8 cellular contexts compared by ENCODE assay signal in the genomic region with DNA sequence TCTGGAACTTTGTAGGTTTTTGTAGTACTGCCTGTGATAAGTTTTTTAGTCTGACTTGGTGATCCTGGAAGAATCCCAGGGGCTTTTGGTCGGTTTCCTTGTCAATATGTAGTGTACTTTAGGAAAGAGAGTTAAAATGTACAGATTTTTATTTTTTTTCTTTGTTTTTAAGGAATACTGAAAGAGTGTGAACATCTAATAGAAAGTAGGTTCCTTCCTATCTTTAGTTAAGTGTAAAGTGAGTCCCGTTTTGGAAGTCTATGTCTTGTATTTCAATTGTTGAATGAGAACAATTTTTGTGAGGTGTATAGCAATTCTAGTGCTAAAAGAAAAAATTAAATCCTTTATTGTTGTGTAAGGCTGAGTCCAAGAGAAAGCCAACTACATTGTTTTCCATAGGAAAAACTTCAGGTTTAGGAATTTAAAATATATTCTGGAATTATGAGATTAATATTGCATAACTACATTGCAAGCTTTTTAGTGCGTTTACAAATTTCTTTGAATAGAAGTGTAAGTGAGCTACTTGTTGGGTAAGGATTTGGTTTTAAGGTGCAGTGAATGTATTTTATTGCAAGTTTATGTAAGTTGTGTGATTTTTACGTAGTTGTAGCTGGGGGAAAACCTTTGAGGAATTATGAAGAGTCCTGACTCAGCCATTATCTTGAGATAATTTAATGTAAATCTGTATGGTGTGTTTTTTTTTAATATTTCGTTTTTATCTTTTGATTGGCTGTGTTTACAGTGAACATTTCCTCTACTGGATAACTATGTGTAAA. TPM values are rescaled to one million over a fixed set of nuclear protein-coding genes. Genes with fewer than 3 reads are reported as not detected.
DNase-seq lines count a peak whose midpoint lies in the region; ATAC-seq, FAIRE-seq and TF ChIP-seq lines count a peak whose summit lies in the region.

No MANE protein-coding gene starts in this region.

- peaks cover 15% of the 10 kb centered on the region for H3K36me3 ChIP-seq in DOHH2 (ENCODE audit: control insufficient read depth, low read length)
- H3K36me3 ChIP-seq in pancreas: no peaks in the 10 kb centered on the region

- no peak for TF ChIP-seq CTCF in DOHH2 (IDR thresholded peaks at IDR 0.05; ENCODE audit: low read depth, low read length, poor library complexity, severe bottlenecking)
- no peak for TF ChIP-seq CTCF in pancreas (IDR thresholded peaks at IDR 0.05)
- TF ChIP-seq CTCF in GM13976 (IDR thresholded peaks at IDR 0.05; ENCODE audit: borderline replicate concordance, control extremely low read depth, extremely low read depth, insufficient read depth, missing control alignments): no peak

- no peak for ATAC-seq in pancreas

- no peaks in the 10 kb centered on the region for H3F3A ChIP-seq in DOHH2 (ENCODE audit: control insufficient read depth, insufficient read depth)

- H3K4me1 ChIP-seq in DOHH2 (ENCODE audit: control insufficient read depth, low read length) (peaks cover 55% of the 10 kb centered on the region), pancreas (peaks cover 15 to 48% (median 44%) of the 10 kb centered on the region in 3 donors)

- H3K79me2 ChIP-seq in DOHH2 (ENCODE audit: control insufficient read depth, low read length): peaks cover 66% of the 10 kb centered on the region

- 2 to 3% methylated on average over 5 of the region's 5 CpGs for WGBS in pancreas, 2 donors

- H4K20me1 ChIP-seq in DOHH2 (ENCODE audit: control insufficient read depth, insufficient read depth, low read depth, low read length): peaks cover 48% of the 10 kb centered on the region

- peaks cover 5% of the 10 kb centered on the region for H3K9me3 ChIP-seq in DOHH2 (ENCODE audit: control insufficient read depth, insufficient read depth, low read length)
- H3K9me3 ChIP-seq in pancreas: no peaks in the 10 kb centered on the region

- TF ChIP-seq POLR2A in erythroblast (IDR thresholded peaks at IDR 0.05; ENCODE audit: low read length): peak; percentile 32

- no peak for FAIRE-seq in pancreas (lab: Jason Lieb, UNC)

- H3K4me3 ChIP-seq in DOHH2 (ENCODE audit: low read length): peak overlapping the region; percentile 85
- H3K4me3 ChIP-seq in pancreas: peak overlapping the region; percentile 78 to 98 (median 88)

- DNase-seq in RKO (ENCODE audit: low spot score): peak; percentile 33
- DNase-seq in erythroblast (lab: John Stamatoyannopoulos, UW): peak in 1 of 2 experiments; percentile 64
- no peak for DNase-seq in pancreas
- DNase-seq in kidney tubule cell (ENCODE audit: low spot score): no peak
- no peak for DNase-seq in A172 (ENCODE audit: low spot score)
- DNase-seq in GDM1 (lab: John Stamatoyannopoulos, UW): no peak
- DNase-seq in GM13976 (ENCODE audit: low spot score): no peak

- H3K4me2 ChIP-seq in DOHH2 (ENCODE audit: low read length): peak overlapping the region; percentile 90

- H3K9me2 ChIP-seq in DOHH2 (replicated peaks; ENCODE audit: control insufficient read depth, low read length): no peaks in the 10 kb centered on the region

- H3K27ac ChIP-seq in DOHH2 (ENCODE audit: low read depth, low read length): peak overlapping the region; percentile 59
- H3K27ac ChIP-seq in pancreas: peak overlapping the region; percentile 93 to 100 (median 96)

- 0 out of 2 replicates have a peak, but pooled peaks cover 3% of the 10 kb centered on the region for H3K27me3 ChIP-seq in DOHH2 (ENCODE audit: control insufficient read depth, low read length)
- H3K27me3 ChIP-seq in pancreas: no peaks in the 10 kb centered on the region

- in situ Hi-C loops in GM13976 (cut with MboI; ENCODE audit: low sequenced_read_pairs, unreplicated experiment): no loop called here

- intact Hi-C loops in pancreas (cut with DNase I): no loop called here

RNA-seq across cellular contexts. Expression of gene VAPA, which starts 1.7 kb away (rescaled TPM):
- total RNA-seq in pancreas: 100 to 1,000 TPM in 2 of 6 donors, 10 to 100 TPM in 4; 85.7 to 117 (median 99.5) TPM
- 10 to 100 TPM; 33.5 to 80.3 TPM for polyA plus RNA-seq in pancreas
- 399 and 471 TPM in 2 replicates for total RNA-seq in A172 (2014; rRNA removed; shearing (Covaris generic))

RNA-seq across cellular contexts. Expression of gene TXNDC2, which starts 29.7 kb away (rescaled TPM):
- total RNA-seq in pancreas: not detected
- not detected for polyA plus RNA-seq in pancreas
- 0.05 and 0.26 TPM in 2 replicates for total RNA-seq in A172 (2014; rRNA removed; shearing (Covaris generic))
